20 cellular contexts compared by ENCODE assay signal in genomic region chr4:183170894-183171293, GRCh38.
A peak's percentile ranks its signal among the peaks of the same experiment; 100 is the strongest.
DNase-seq lines count a peak whose midpoint lies in the region; ATAC-seq, FAIRE-seq and TF ChIP-seq lines count a peak whose summit lies in the region.
"Had no signal": no experiment of that assay in that cellular context is flagged by ENCODE, and none has a peak within 500 bp of the region (broad histone marks: within the 10 kb centered on the region; RNA-seq: fewer than 3 reads in every experiment).

No MANE protein-coding gene starts in this region.

- H3K4me1 Mint-ChIP-seq in GM23338 (peaks cover 59% of the 10 kb centered on the region), WTC11 (peaks cover 57% of the 10 kb centered on the region)
- H3K4me1 Mint-ChIP-seq: CD14-positive monocyte; CD4-positive, CD25-positive, alpha-beta regulatory T cell; CD8-positive, alpha-beta memory T cell had no signal

- no peaks in the 10 kb centered on the region for H3K36me3 ChIP-seq in HepG2 (replicated peaks in 1 of 2; ENCODE audit: control insufficient read depth in 1 of 2, insufficient read depth in 2 of 2, low read length in 2 of 2)
- no peaks in the 10 kb centered on the region for H3K36me3 ChIP-seq in right lobe of liver
- H3K36me3 ChIP-seq in GM23338 (ENCODE audit: insufficient read depth): no peaks in the 10 kb centered on the region
- H3K36me3 ChIP-seq: BE2C, BLaER1 had no signal

- CTCF ChIA-PET in HepG2 (lab: Yijun Ruan, JAX; ENCODE audit: low intra/inter-chr PET ratio, low total read pairs): no interaction called here
- CTCF ChIA-PET in WTC11 (lab: Charles Lee): interaction anchor here (1.5 kb wide), 1 partner anchor 91 kb away, joined by 5 read pairs; no protein-coding TSS in a partner anchor

- H3K27me3 Mint-ChIP-seq in GM23338 (ENCODE audit: insufficient read depth, low read depth, poor library complexity) (peaks cover 2% of the 10 kb centered on the region), WTC11 (ENCODE audit: low read depth) (no peaks in the 10 kb centered on the region)
- H3K27me3 Mint-ChIP-seq: CD4-positive, CD25-positive, alpha-beta regulatory T cell had no signal

- H3K9ac ChIP-seq in HepG2 (ENCODE audit: insufficient read depth, low read depth, low read length): no peak overlapping the region
- H3K9ac ChIP-seq: BLaER1 had no signal

- no peak for TF ChIP-seq POLR2A in HepG2 (IDR thresholded peaks at IDR 0.05; ENCODE audit: insufficient read depth in 1 of 2, low read depth in 2 of 2, low read length in 2 of 2)
- no peak for TF ChIP-seq POLR2A in right lobe of liver (IDR thresholded peaks at IDR 0.05)

- intact Hi-C loops in HepG2 (cut with micrococcal nuclease; ENCODE audit: unreplicated experiment) (loop anchor here (5.0 kb wide), 1 partner anchor 69 kb away; no protein-coding TSS in a partner anchor), right lobe of liver (cut with DNase I) (no loop called here)

- in situ Hi-C loops in HepG2 (cut with HindIII; ENCODE audit: extremely low pct_ligation_motif_present, low pct_unique_long_range_greater_than_20kb): loop anchor here (5.0 kb wide), 1 partner anchor 69 kb away; no protein-coding TSS in a partner anchor

- no peak for TF ChIP-seq RAD21 in HepG2 (CRISPR knock-in tag; IDR thresholded peaks at IDR 0.05)

- peaks cover 14% of the 10 kb centered on the region for H4K20me1 ChIP-seq in HepG2 (ENCODE audit: insufficient read depth, low read length)
- peaks cover 28% of the 10 kb centered on the region for H4K20me1 ChIP-seq in GM23338 (replicated peaks; ENCODE audit: insufficient read depth)
- H4K20me1 ChIP-seq: BLaER1 had no signal

- peaks cover 95% of the 10 kb centered on the region for H3K79me2 ChIP-seq in HepG2 (ENCODE audit: insufficient read depth, low read length)
- peaks cover 99% of the 10 kb centered on the region for H3K79me2 ChIP-seq in GM23338 (replicated peaks; ENCODE audit: insufficient read depth)

- ATAC-seq in HepG2 (no peak), right lobe of liver (no peak), GM23338 (no peak), WTC11 (no peak), GM21381 (IDR thresholded peaks at IDR 0.05; ENCODE audit: unreplicated experiment) (no peak)

- TF ChIP-seq EP300 in HepG2 (IDR thresholded peaks at IDR 0.05; ENCODE audit: low read depth in 2 of 2, low read length in 2 of 2) (no peak), HepG2 (CRISPR knock-in tag; IDR thresholded peaks at IDR 0.05; ENCODE audit: borderline replicate concordance) (no peak)

- H3K4me2 ChIP-seq in HepG2 (ENCODE audit: low read depth, low read length) (peak overlapping the region; percentile 71; the same call in 1 of the 2 replicates), GM23338 (peak overlapping the region; percentile 13; the same call in 1 of the 2 replicates)
- H3K4me2 ChIP-seq: BLaER1 had no signal

- DNase-seq in HepG2 (ENCODE audit: low spot score): no peak
- DNase-seq in right lobe of liver: no peak
- no peak for DNase-seq in GM23338 (ENCODE audit: low spot score)
- DNase-seq in WTC11 (ENCODE audit: low spot score): no peak
- DNase-seq in NCI-H524 treated with DMSO at 0.1 percent for 48 hours (lab: John Stamatoyannopoulos, UW): no peak
- DNase-seq in ureter (ENCODE audit: low spot score): no peak
- DNase-seq: BE2C; C1 segment of cervical spinal cord; Calu3; CD4-positive, alpha-beta memory T cell; CD4-positive, CD25-positive, alpha-beta regulatory T cell; CD8-positive, alpha-beta memory T cell; COR-L47; DMS79 treated with DMSO at 0.1 percent for 48 hours; GF-D8 had no signal

- H3K27me3 ChIP-seq in HepG2 (ENCODE audit: control insufficient read depth in 1 of 2, insufficient read depth in 2 of 2, low read length in 2 of 2): no peaks in the 10 kb centered on the region
- no peaks in the 10 kb centered on the region for H3K27me3 ChIP-seq in right lobe of liver
- H3K27me3 ChIP-seq in GM23338 (ENCODE audit: insufficient read depth): no peaks in the 10 kb centered on the region
- H3K27me3 ChIP-seq: BE2C, BLaER1 had no signal

- H3K4me3 Mint-ChIP-seq in GM23338 (no peak overlapping the region), WTC11 (no peak overlapping the region)
- H3K4me3 Mint-ChIP-seq: CD14-positive monocyte; CD4-positive, alpha-beta memory T cell; CD4-positive, CD25-positive, alpha-beta regulatory T cell; CD8-positive, alpha-beta memory T cell had no signal

- peaks cover 78% of the 10 kb centered on the region for H3K4me1 ChIP-seq in HepG2 (ENCODE audit: insufficient read depth, low read length)
- peaks cover 0 to 38% (median 8%) of the 10 kb centered on the region in 4 donors for H3K4me1 ChIP-seq in right lobe of liver
- peaks cover 67% of the 10 kb centered on the region for H3K4me1 ChIP-seq in GM23338 (ENCODE audit: insufficient read depth)
- H3K4me1 ChIP-seq: BE2C had no signal

- H3F3A ChIP-seq in GM23338 (replicated peaks; ENCODE audit: low read depth): 0 out of 2 replicates have a peak, but pooled peaks cover 3% of the 10 kb centered on the region

- H3K36me3 Mint-ChIP-seq in GM23338 (ENCODE audit: low read depth): no peaks in the 10 kb centered on the region
- no peaks in the 10 kb centered on the region for H3K36me3 Mint-ChIP-seq in WTC11
- H3K36me3 Mint-ChIP-seq: CD14-positive monocyte; CD4-positive, alpha-beta memory T cell; CD4-positive, CD25-positive, alpha-beta regulatory T cell; CD8-positive, alpha-beta memory T cell had no signal

- FAIRE-seq in HepG2 (lab: Jason Lieb, UNC): no peak
- FAIRE-seq: D721Med, GM12891 had no signal

- H3K9me3 Mint-ChIP-seq in GM23338: no peaks in the 10 kb centered on the region; the same call in 2 of the 3 replicates
- H3K9me3 Mint-ChIP-seq in WTC11: peaks cover 4% of the 10 kb centered on the region
- H3K9me3 Mint-ChIP-seq: CD4-positive, alpha-beta memory T cell; CD8-positive, alpha-beta memory T cell had no signal

- H2AFZ ChIP-seq in HepG2 (ENCODE audit: low read length): no peak overlapping the region
- H2AFZ ChIP-seq in GM23338: no peak overlapping the region

- no TSS peak for BruUV-seq in HepG2 (replicated peaks; lab: Mats Ljungman, UMichigan)

- no peaks in the 10 kb centered on the region for H3K9me3 ChIP-seq in HepG2 (ENCODE audit: low read length)
- H3K9me3 ChIP-seq in right lobe of liver: no peaks in the 10 kb centered on the region
- H3K9me3 ChIP-seq: BE2C, BLaER1 had no signal

- H3K27ac Mint-ChIP-seq in GM23338 (0 out of 2 replicates have a peak overlapping the region, but pooled peaks have one; percentile 45), WTC11 (no peak overlapping the region)
- H3K27ac Mint-ChIP-seq: CD14-positive monocyte; CD4-positive, alpha-beta memory T cell; CD8-positive, alpha-beta memory T cell had no signal

- peak overlapping the region in 1 of 3 experiments; percentile 2; a peak in 1 of 6 replicates for H3K4me3 ChIP-seq in HepG2 (replicated peaks in 1 of 3; ENCODE audit: insufficient read depth in 1 of 3, low read depth in 2 of 3, low read length in 3 of 3)
- no peak overlapping the region for H3K4me3 ChIP-seq in right lobe of liver
- no peak overlapping the region for H3K4me3 ChIP-seq in GM23338
- H3K4me3 ChIP-seq: BLaER1 had no signal

- H3K9me2 ChIP-seq in GM23338 (ENCODE audit: insufficient read depth): no peaks in the 10 kb centered on the region

- TF ChIP-seq CTCF in HepG2 (CRISPR knock-in tag; IDR thresholded peaks at IDR 0.05): no peak
- TF ChIP-seq CTCF in right lobe of liver (IDR thresholded peaks at IDR 0.05): no peak
- TF ChIP-seq CTCF in GM23338 (conservative IDR thresholded peaks at IDR 0.05; ENCODE audit: low read depth in 2 of 2): no peak
- TF ChIP-seq CTCF in WTC11 (IDR thresholded peaks at IDR 0.05): no peak

- H3K27ac ChIP-seq in HepG2 (ENCODE audit: extremely low read length, insufficient read depth, low read length) (peak overlapping the region; percentile 58), right lobe of liver (peak overlapping the region in 1 of 3 donors; percentile 58), GM23338 (ENCODE audit: low read depth) (peak overlapping the region; percentile 55; the same call in 1 of the 2 replicates)
- H3K27ac ChIP-seq: BLaER1 had no signal

- POLR2A ChIA-PET in HepG2 (lab: Yijun Ruan, JAX) (interaction anchor here (0.6 kb wide), 1 partner anchor 79 kb away, joined by 3 read pairs; no protein-coding TSS in a partner anchor), WTC11 (lab: Charles Lee) (no interaction called here)

TF ChIP-seq in HepG2, 621 proteins besides CTCF, POLR2A, EP300 and RAD21:
- no peak for TF ChIP-seq XBP1 (CRISPR knock-in tag; IDR thresholded peaks at IDR 0.05)
- TF ChIP-seq BCL6 (CRISPR knock-in tag; IDR thresholded peaks at IDR 0.05): no peak
- peak; percentile 93 for TF ChIP-seq ZNF317 (CRISPR knock-in tag; IDR thresholded peaks at IDR 0.05)

TF ChIP-seq in GM23338, 12 proteins besides CTCF, POLR2A, EP300 and RAD21 (continues in another document):
- TF ChIP-seq JUNB (IDR thresholded peaks at IDR 0.05; ENCODE audit: unreplicated experiment) (no peak), POLR2AphosphoS5 (IDR thresholded peaks at IDR 0.05; ENCODE audit: low read depth) (no peak)

TF ChIP-seq in WTC11, 78 proteins besides CTCF, POLR2A, EP300 and RAD21:
- TF ChIP-seq ZNF317 (CRISPR knock-in tag; IDR thresholded peaks at IDR 0.05; ENCODE audit: borderline replicate concordance, low read depth) (peak; percentile 64; the same call in 1 of the 2 replicates), ZNF423 (CRISPR knock-in tag; IDR thresholded peaks at IDR 0.05) (no peak)

Comparison
In these comparisons a context has a peak if more than half of its experiments do, and no peak if none do; other contexts are left out.
1. Of the 50 proteins assayed by ChIP-seq in both HepG2 and WTC11: peak only in HepG2: none; only in WTC11: none; in both: ZNF317; in neither: 49.